Comparison of ENCODE assay signal across 8 cellular contexts in the genomic region with DNA sequence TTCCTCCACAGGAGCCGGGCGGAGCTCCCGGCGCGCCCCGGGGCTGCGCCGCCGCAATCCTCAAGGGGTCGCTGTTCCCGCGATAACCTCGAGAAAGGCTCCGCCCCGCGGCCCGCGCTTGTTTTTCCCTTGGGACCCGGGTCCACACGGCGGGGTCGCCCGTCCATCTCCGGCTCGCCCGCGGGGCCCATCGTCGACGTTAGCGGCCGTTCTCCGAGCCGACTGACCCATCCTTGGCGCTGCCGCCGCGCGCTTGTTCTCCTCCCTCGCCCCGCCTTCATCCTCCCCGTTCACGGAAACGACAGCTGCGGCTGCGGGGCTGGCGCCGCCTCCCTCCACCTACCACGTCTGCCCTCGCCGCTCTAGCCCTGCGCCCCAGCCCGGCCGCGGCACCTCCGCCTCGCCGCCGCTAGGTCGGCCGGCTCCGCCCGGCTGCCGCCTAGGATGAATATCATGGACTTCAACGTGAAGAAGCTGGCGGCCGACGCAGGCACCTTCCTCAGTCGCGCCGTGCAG. TPM values are rescaled to one million over a fixed set of nuclear protein-coding genes. Genes with fewer than 3 reads are reported as not detected.
DNase-seq lines count a peak whose midpoint lies in the region; ATAC-seq and TF ChIP-seq lines count a peak whose summit lies in the region.

A gene (plus strand): TSS at position 121 of the 516 bp plus-strand sequence. CDS start 324 bp downstream, at position 445.

- H3K9me3 Mint-ChIP-seq in activated T-helper 17 cell treated with anti-CD3 and anti-CD28 coated beads, Interleukin-2, amount 50 U/mL, for 72 hours: no peaks in the 10 kb centered on the region
- no peaks in the 10 kb centered on the region for H3K9me3 Mint-ChIP-seq in natural killer cell

- intact Hi-C loops in natural killer cell (cut with micrococcal nuclease): loop anchor here (1.0 to 10.0 kb wide), 5 partner anchors 36 to 1980 kb away; a partner anchor contains a TSS

- H3K27ac ChIP-seq in RWPE1: peak within 1 kb of the TSS; percentile 97

- H3K4me1 ChIP-seq in ES-I3 (ENCODE audit: insufficient read depth, low read length): peaks cover 3% of the 10 kb centered on the region; the same call in 1 of the 2 replicates

- POLR2A ChIA-PET in RWPE1 (lab: Yijun Ruan, JAX; ENCODE audit: low non-redundant PET): interaction anchor here (0.6 to 0.7 kb wide), 2 partner anchors 656 to 1893 kb away, joined by 3 to 4 read pairs; no protein-coding TSS in a partner anchor

- peak within 1 kb of the TSS; percentile 99 for H3K4me3 Mint-ChIP-seq in activated T-helper 17 cell treated with anti-CD3 and anti-CD28 coated beads, Interleukin-2, amount 50 U/mL, for 72 hours
- H3K4me3 Mint-ChIP-seq in natural killer cell: peak within 1 kb of the TSS; percentile 98

- peaks cover 39% of the 10 kb centered on the region for H3K36me3 Mint-ChIP-seq in activated T-helper 17 cell treated with anti-CD3 and anti-CD28 coated beads, Interleukin-2, amount 50 U/mL, for 72 hours (ENCODE audit: low read depth)
- no peaks in the 10 kb centered on the region for H3K36me3 Mint-ChIP-seq in natural killer cell

- no peaks in the 10 kb centered on the region for H3K27me3 Mint-ChIP-seq in activated T-helper 17 cell treated with anti-CD3 and anti-CD28 coated beads, Interleukin-2, amount 50 U/mL, for 72 hours
- no peaks in the 10 kb centered on the region for H3K27me3 Mint-ChIP-seq in natural killer cell (ENCODE audit: low read depth in 2 of 2)

- H3K9me3 ChIP-seq in ES-I3 (ENCODE audit: control insufficient read depth, insufficient read depth, low read length): no peaks in the 10 kb centered on the region

- ATAC-seq in activated T-helper 17 cell treated with anti-CD3 and anti-CD28 coated beads, Interleukin-2, amount 50 U/mL, for 72 hours (replicated peaks): peak; percentile 92
- ATAC-seq in natural killer cell: peak; percentile 79 to 95 (median 86)

- H3K36me3 ChIP-seq in ES-I3 (ENCODE audit: insufficient read depth, low read length): no peaks in the 10 kb centered on the region

- peak within 1 kb of the TSS; percentile 93 for H3K4me3 ChIP-seq in fibroblast of mammary gland (ENCODE audit: control insufficient read depth, low read depth, low read length)

- CTCF ChIA-PET in RWPE1 (lab: Yijun Ruan, JAX): interaction anchor here (0.6 to 1.6 kb wide), 22 partner anchors 9 to 398 kb away, joined by 3 to 8 read pairs (median 4); no protein-coding TSS in a partner anchor

- DNase-seq in H4 (ENCODE audit: low spot score): peak; percentile 64
- DNase-seq in RWPE1 (ENCODE audit: low spot score): peak; percentile 88
- DNase-seq in fibroblast of mammary gland (ENCODE audit: low read depth): peak; percentile 78
- peak; percentile 88 for DNase-seq in natural killer cell
- peak; percentile 90 for DNase-seq in stimulated activated naive CD4-positive, alpha-beta T cell treated with Interleukin-2 at 50 U/mL for 16 hours (lab: John Stamatoyannopoulos, UW)

- peak within 1 kb of the TSS; percentile 67 for H3K9ac ChIP-seq in ES-I3 (ENCODE audit: low read depth, low read length)

- H3K27ac Mint-ChIP-seq in activated T-helper 17 cell treated with anti-CD3 and anti-CD28 coated beads, Interleukin-2, amount 50 U/mL, for 72 hours: peak within 1 kb of the TSS; percentile 99
- peak within 1 kb of the TSS; percentile 96 to 99 for H3K27ac Mint-ChIP-seq in natural killer cell

- TF ChIP-seq CTCF in LNCAP (IDR thresholded peaks at IDR 0.05) (peak; percentile 96), RWPE1 (conservative IDR thresholded peaks at IDR 0.05; ENCODE audit: low read depth) (peak; percentile 96), fibroblast of mammary gland (conservative IDR thresholded peaks at IDR 0.05; ENCODE audit: control insufficient read depth, insufficient read depth, low read depth, low read length) (peak; percentile 52), natural killer cell (IDR thresholded peaks at IDR 0.05) (peak; percentile 91)

- peaks cover 26% of the 10 kb centered on the region for H3K4me1 Mint-ChIP-seq in activated T-helper 17 cell treated with anti-CD3 and anti-CD28 coated beads, Interleukin-2, amount 50 U/mL, for 72 hours
- H3K4me1 Mint-ChIP-seq in natural killer cell: peaks cover 59 to 66% of the 10 kb centered on the region in 2 donors

RNA-seq across cellular contexts. Expression of the gene that starts here (rescaled TPM):
- total RNA-seq in H4 (2014; rRNA removed; shearing (Covaris generic)): 7.4 and 13.5 TPM in 2 replicates
- 10 to 100 TPM; 57.0 to 67.7 TPM for total RNA-seq in activated T-helper 17 cell treated with anti-CD3 and anti-CD28 coated beads, Interleukin-2, amount 50 U/mL, for 72 hours
- total RNA-seq in natural killer cell: 100 to 1,000 TPM in 2 of 3 donors, 10 to 100 TPM in 1; 98.1 to 114 (median 109) TPM

Comparison
In these comparisons a context has a peak if more than half of its experiments do, and no peak if none do; other contexts are left out.
1. Peak in every context shown above with its lines: DNase-seq, ATAC-seq, H3K4me3 ChIP-seq and H3K27ac ChIP-seq.